Comparison of ENCODE assay signal across 1 cellular context in the genomic region with DNA sequence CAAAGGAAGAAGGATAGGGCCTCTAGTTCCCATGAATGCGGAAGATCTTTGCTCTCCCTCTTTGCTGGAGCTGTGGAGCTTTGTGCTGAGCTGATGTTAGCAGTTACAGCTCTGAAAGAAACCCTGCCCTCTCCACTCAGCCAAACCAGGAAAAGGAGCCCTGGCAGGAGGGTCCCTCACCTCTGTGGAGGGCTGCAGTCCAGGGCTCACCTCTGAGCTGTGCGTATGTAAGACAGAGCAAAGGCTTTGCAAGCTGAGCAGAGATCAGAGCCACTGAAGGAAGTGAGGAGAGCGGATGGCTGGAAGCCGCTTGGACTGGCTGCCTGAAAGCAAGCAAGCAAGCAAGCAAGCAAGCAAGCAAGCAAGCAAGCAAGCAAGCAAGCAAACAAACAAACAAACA.
TF ChIP-seq lines count a peak whose summit lies in the region.

No MANE protein-coding gene starts in this region.

TF ChIP-seq in GM23338, 12 proteins besides CTCF, POLR2A, EP300 and RAD21 (continued from another document):
- no peak for TF ChIP-seq CREB1 (CRISPR knock-in tag; IDR thresholded peaks at IDR 0.05; ENCODE audit: low read depth)
